In the genomic region with DNA sequence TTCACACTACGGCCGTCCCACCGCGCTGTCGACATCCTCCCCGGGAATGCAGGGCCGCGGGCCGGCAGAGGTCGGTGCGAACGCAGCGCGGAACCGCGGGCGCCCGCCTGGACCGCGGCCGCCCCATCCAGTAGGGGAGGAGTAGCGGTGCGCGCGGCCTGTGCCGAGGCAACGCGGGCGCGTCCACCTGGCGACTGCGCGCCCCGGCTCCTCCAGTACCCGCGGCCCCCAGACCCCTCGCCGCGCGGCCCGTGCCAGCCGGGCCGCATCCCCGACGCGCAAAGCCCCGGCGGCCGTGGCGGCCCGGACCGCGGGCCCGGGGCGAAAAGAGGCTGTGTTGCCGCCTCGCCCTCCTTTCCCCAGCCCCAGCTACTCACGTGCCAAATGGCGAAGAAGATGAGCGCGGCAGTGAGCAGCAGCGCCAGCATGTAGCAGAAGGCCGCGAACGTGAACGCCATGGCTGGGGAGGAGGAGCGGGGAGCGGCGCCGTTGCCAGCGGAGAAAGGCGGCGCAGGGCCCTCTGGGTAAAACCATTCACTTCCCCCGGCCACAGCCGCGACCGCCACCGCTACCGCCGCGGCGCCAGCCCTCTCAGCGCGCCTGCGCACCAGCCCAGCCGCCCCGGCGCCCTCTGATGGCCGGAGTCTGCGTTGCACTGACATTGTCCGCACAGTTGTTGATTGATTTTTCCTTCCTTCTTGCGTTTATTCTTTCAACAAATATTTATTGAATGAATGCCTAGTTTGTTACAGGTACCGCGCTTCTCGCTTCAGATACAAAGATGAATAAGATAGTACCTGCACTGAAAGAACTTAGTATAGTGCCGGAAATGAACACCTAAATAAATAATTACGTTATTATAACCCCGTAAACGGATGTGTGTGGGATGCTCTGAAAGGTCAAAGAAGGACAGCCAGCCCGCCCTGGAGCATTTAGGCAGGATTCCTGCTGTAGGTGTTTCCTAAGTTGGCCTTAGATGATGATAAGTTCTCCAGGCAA, we compare ENCODE assay signal across 8 cellular contexts. TPM values are rescaled to one million over a fixed set of nuclear protein-coding genes. Genes with fewer than 3 reads are reported as not detected.
DNase-seq lines count a peak whose midpoint lies in the region; ATAC-seq and TF ChIP-seq lines count a peak whose summit lies in the region.

A gene (minus strand): TSS at position 505 of the 999 bp plus-strand sequence. CDS start 47 bp downstream, at position 458.

- POLR2A ChIA-PET in PC-3 (lab: Charles Lee; ENCODE audit: unreplicated experiment) = interaction anchor here (0.5 kb wide), 1 partner anchor 462 kb away, joined by 3 read pairs; no protein-coding TSS in a partner anchor

- TF ChIP-seq CTCF in PC-3 (conservative IDR thresholded peaks at IDR 0.05; ENCODE audit: low read depth, low read length) = peak; percentile 99

- peak; percentile 96 for ATAC-seq in GM21619 (IDR thresholded peaks at IDR 0.05; ENCODE audit: unreplicated experiment)
- ATAC-seq in PC-3 = peak; percentile 95

- H2AFZ ChIP-seq in PC-3 (ENCODE audit: low read length) = peak within 1 kb of the TSS; percentile 88

- peak within 1 kb of the TSS; percentile 83 for H3K4me2 ChIP-seq in PC-3 (ENCODE audit: low read length)

- H3K9ac ChIP-seq in PC-3 (ENCODE audit: low read length) (peak within 1 kb of the TSS; percentile 81), muscle layer of colon (ENCODE audit: low read length) (peak within 1 kb of the TSS; percentile 93)

- DNase-seq in DMS53 (lab: John Stamatoyannopoulos, UW) = peak; percentile 96
- DNase-seq in Jurkat, Clone E6-1 (ENCODE audit: low read depth, low spot score) = peak; percentile 82
- peak; percentile 99 for DNase-seq in PC-3
- DNase-seq in activated T-cell treated with anti-CD3 and anti-CD28 coated beads, Interleukin-2, amount 50 U/mL, for 1 hour = peak; percentile 98
- peak; percentile 80 to 89 for DNase-seq in stimulated activated CD8-positive, alpha-beta memory T cell treated with anti-CD3 and anti-CD28 coated beads, Interleukin-7, amount 100 ng/mL, for 4 hours (ENCODE audit: low read depth in 2 of 2)

- CTCF ChIA-PET in PC-3 (lab: Charles Lee) = interaction anchor here (0.6 to 0.8 kb wide), 3 partner anchors 20 to 1358 kb away, joined by 3 to 6 read pairs (median 4); no protein-coding TSS in a partner anchor

- no peaks in the 10 kb centered on the region for H3K9me2 ChIP-seq in PC-3 (replicated peaks; ENCODE audit: low read length)

- H3K9me3 ChIP-seq in PC-3 (ENCODE audit: low read length) (no peaks in the 10 kb centered on the region), esophagus (ENCODE audit: control insufficient read depth in 2 of 2, insufficient read depth in 1 of 2, low read depth in 1 of 2, low read length in 1 of 2) (no peaks in the 10 kb centered on the region), muscle layer of colon (ENCODE audit: low read length) (no peaks in the 10 kb centered on the region)

- peaks cover 47% of the 10 kb centered on the region for H3K79me2 ChIP-seq in PC-3 (ENCODE audit: low read length)

- H3K27ac ChIP-seq in PC-3 (ENCODE audit: low read length) (peak within 1 kb of the TSS; percentile 74), esophagus (ENCODE audit: low read depth in 2 of 2, low read length in 1 of 2) (peak within 1 kb of the TSS; percentile 95 to 99), muscle layer of colon (ENCODE audit: low read depth, low read length) (peak within 1 kb of the TSS; percentile 63)

- BruUV-seq in PC-3 (replicated peaks; lab: Mats Ljungman, UMichigan) = no TSS peak

- peaks cover 5% of the 10 kb centered on the region for H3F3A ChIP-seq in PC-3 (ENCODE audit: low read length, unreplicated experiment)

- H3K4me1 ChIP-seq in PC-3 (ENCODE audit: insufficient read depth, low read length) = peaks cover 52% of the 10 kb centered on the region
- peaks cover 0 to 3% of the 10 kb centered on the region in 2 donors for H3K4me1 ChIP-seq in esophagus (ENCODE audit: control insufficient read depth in 2 of 2, insufficient read depth in 2 of 2, low read length in 1 of 2)
- peaks cover 31% of the 10 kb centered on the region for H3K4me1 ChIP-seq in muscle layer of colon (ENCODE audit: insufficient read depth, low read length)

- WGBS in esophagus, 2 donors = 1% methylated on average over 69 to 100 of the region's 100 CpGs

- peaks cover 39% of the 10 kb centered on the region for H4K20me1 ChIP-seq in PC-3 (ENCODE audit: low read length)

- H3K36me3 ChIP-seq in PC-3 (ENCODE audit: low read depth, low read length) (peaks cover 6% of the 10 kb centered on the region; the same call in 1 of the 2 replicates), esophagus (ENCODE audit: control insufficient read depth in 2 of 2, insufficient read depth in 2 of 2, low read length in 1 of 2) (no peaks in the 10 kb centered on the region), muscle layer of colon (ENCODE audit: insufficient read depth, low read length) (no peaks in the 10 kb centered on the region)

- intact Hi-C loops in PC-3 (cut with micrococcal nuclease) = loop anchor here (1.0 to 5.0 kb wide), 6 partner anchors 40 to 332 kb away; a partner anchor contains a TSS

- peak within 1 kb of the TSS; percentile 82 for H3K4me3 ChIP-seq in Jurkat, Clone E6-1 (ENCODE audit: low read length)
- H3K4me3 ChIP-seq in PC-3 (ENCODE audit: low read length) (peak within 1 kb of the TSS; percentile 74), esophagus (ENCODE audit: low read depth in 1 of 2, low read length in 2 of 2) (peak within 1 kb of the TSS; percentile 78 to 89), muscle layer of colon (ENCODE audit: low read depth in 1 of 2, low read length in 2 of 2) (peak within 1 kb of the TSS; percentile 48 to 82)

- no peaks in the 10 kb centered on the region for H3K27me3 ChIP-seq in PC-3 (ENCODE audit: low read length)
- no peaks in the 10 kb centered on the region for H3K27me3 ChIP-seq in esophagus (ENCODE audit: control insufficient read depth in 1 of 2, insufficient read depth in 2 of 2, low read length in 2 of 2)
- H3K27me3 ChIP-seq in muscle layer of colon (ENCODE audit: control insufficient read depth in 1 of 2, insufficient read depth in 2 of 2, low read length in 2 of 2) = no peaks in the 10 kb centered on the region

RNA-seq across cellular contexts. Expression of the gene that starts here (rescaled TPM):
- polyA plus RNA-seq in Jurkat, Clone E6-1 (2012; ENCODE audit: insufficient read depth, insufficient read length) = 156 TPM
- total RNA-seq in PC-3 (2014; rRNA removed) = 139 and 194 TPM in 2 replicates
- 10 to 100 TPM; 41.6 to 91.4 TPM for polyA plus RNA-seq in esophagus

Comparison
In these comparisons a context has a peak if more than half of its experiments do, and no peak if none do; other contexts are left out.
1. Peak in every context shown above with its lines: DNase-seq, ATAC-seq, H3K4me3 ChIP-seq and H3K27ac ChIP-seq.